ENCODE assay signal across 9 cellular contexts in the genomic region with DNA sequence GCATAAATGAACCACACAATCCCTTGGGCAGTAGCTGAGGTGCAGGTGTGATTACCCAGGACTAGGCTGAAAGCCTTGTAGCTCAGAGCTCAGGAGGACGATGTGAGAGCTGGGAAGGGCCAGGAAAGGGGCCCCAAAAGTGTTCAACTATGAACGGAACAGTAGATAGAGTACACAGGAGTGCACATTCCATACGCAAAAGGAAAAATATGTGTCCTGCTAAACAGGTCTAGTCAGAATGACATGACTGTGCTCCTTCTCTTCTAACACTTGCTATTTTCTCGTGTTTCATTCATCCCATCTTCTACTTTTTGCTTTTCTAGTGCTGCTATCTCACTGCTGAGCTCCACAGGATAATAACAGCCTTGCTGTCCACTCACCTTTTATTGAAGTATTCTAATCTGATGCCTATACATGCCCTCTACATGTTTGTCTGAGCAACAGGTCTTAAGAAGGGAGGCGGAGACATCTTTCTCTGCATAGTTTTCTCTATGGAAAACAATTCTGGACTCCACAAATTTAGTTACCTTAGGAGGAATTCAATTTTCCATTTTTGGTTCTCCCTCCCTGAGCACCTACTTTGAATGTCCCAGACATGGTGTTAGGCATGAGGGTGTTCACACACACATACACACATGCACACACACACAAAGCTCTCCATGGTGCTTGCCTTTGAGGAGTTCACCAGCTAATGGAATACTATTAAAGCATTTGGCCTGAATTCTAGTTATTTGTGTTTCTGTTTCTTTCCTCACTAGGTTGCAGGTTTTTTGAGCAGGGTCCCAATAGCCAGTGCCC. TPM values are rescaled to one million over a fixed set of nuclear protein-coding genes. Genes with fewer than 3 reads are reported as not detected.
DNase-seq lines count a peak whose midpoint lies in the region; ATAC-seq and TF ChIP-seq lines count a peak whose summit lies in the region.
"Had no signal": no experiment of that assay in that cellular context is flagged by ENCODE, and none has a peak within 500 bp of the region (broad histone marks: within the 10 kb centered on the region; RNA-seq: fewer than 3 reads in every experiment).

No MANE protein-coding gene starts in this region.

- POLR2A ChIA-PET in activated CD8-positive, alpha-beta T cell treated with anti-CD3 and anti-CD28 coated beads, Interleukin-2, amount 10 ng/mL, durations not matched to agents 7 days and 5 days (lab: Charles Lee), result no interaction called here
- POLR2A ChIA-PET in activated CD8-positive, alpha-beta T cell treated with anti-CD3 and anti-CD28 coated beads for 36 hours (lab: Charles Lee), result interaction anchor here (0.8 to 1.4 kb wide), 2 partner anchors 20 to 85 kb away, joined by 3 to 6 read pairs; no protein-coding TSS in a partner anchor
- POLR2A ChIA-PET in activated CD4-positive, alpha-beta memory T cell treated with anti-CD3 and anti-CD28 coated beads, Interleukin-2, amount 10 ng/mL, durations not matched to agents 7 days and 5 days (lab: Charles Lee), result interaction anchor here (0.9 to 2.0 kb wide), 4 partner anchors 14 to 57 kb away, joined by 3 to 7 read pairs (median 4); no protein-coding TSS in a partner anchor

- no peaks in the 10 kb centered on the region for H3K9me3 ChIP-seq in stomach smooth muscle (ENCODE audit: control insufficient read depth in 2 of 2, low read length in 2 of 2)

- peak overlapping the region; percentile 22 to 54 for H3K4me3 ChIP-seq in stomach smooth muscle (ENCODE audit: low read length in 2 of 2)

- CTCF ChIA-PET in activated CD8-positive, alpha-beta T cell treated with anti-CD3 and anti-CD28 coated beads, Interleukin-2, amount 10 ng/mL, durations not matched to agents 7 days and 5 days (lab: Charles Lee), result interaction anchor here (0.7 to 28.9 kb wide), 8 partner anchors 2 to 108 kb away, joined by 3 to 1011 read pairs (median 4); a partner anchor contains a TSS
- CTCF ChIA-PET in activated CD8-positive, alpha-beta T cell treated with anti-CD3 and anti-CD28 coated beads for 36 hours (lab: Charles Lee), result interaction anchor here (0.9 to 10.8 kb wide), 4 partner anchors 22 to 57 kb away, joined by 3 to 121 read pairs (median 14); a partner anchor contains a TSS
- CTCF ChIA-PET in activated CD4-positive, alpha-beta memory T cell treated with anti-CD3 and anti-CD28 coated beads, Interleukin-2, amount 10 ng/mL, durations not matched to agents 7 days and 5 days (lab: Charles Lee), result interaction anchor here (1.2 to 3.2 kb wide), 8 partner anchors 10 to 81 kb away, joined by 3 to 24 read pairs (median 3); a partner anchor contains a TSS

- intact Hi-C loops in activated CD8-positive, alpha-beta T cell treated with anti-CD3 and anti-CD28 coated beads for 36 hours (cut with micrococcal nuclease), result no loop called here

- H3K9me3 Mint-ChIP-seq in activated CD8-positive, alpha-beta T cell treated with anti-CD3 and anti-CD28 coated beads, Interleukin-2, amount 10 ng/mL, durations not matched to agents 7 days and 5 days (ENCODE audit: insufficient read depth), result no peaks in the 10 kb centered on the region
- H3K9me3 Mint-ChIP-seq in activated CD8-positive, alpha-beta T cell treated with anti-CD3 and anti-CD28 coated beads for 36 hours, result no peaks in the 10 kb centered on the region
- H3K9me3 Mint-ChIP-seq in activated CD4-positive, alpha-beta memory T cell treated with anti-CD3 and anti-CD28 coated beads, Interleukin-2, amount 10 ng/mL, durations not matched to agents 7 days and 5 days, result no peaks in the 10 kb centered on the region

- peak overlapping the region; percentile 99 for H3K27ac ChIP-seq in foreskin keratinocyte
- H3K27ac ChIP-seq in stomach smooth muscle (ENCODE audit: low read length), result peak overlapping the region; percentile 49

- H3K4me1 ChIP-seq in foreskin keratinocyte, result peaks cover 14% of the 10 kb centered on the region
- peaks cover 51% of the 10 kb centered on the region for H3K4me1 ChIP-seq in stomach smooth muscle (ENCODE audit: control insufficient read depth, insufficient read depth, low read length)

- H3K9ac ChIP-seq in stomach smooth muscle (ENCODE audit: low read length in 2 of 2), result peak overlapping the region in 1 of 2 donors; percentile 1

- DNase-seq in activated CD8-positive, alpha-beta T cell treated with anti-CD3 and anti-CD28 coated beads, Interleukin-2, amount 10 ng/mL, durations not matched to agents 7 days and 5 days, result no peak
- DNase-seq in activated CD8-positive, alpha-beta T cell treated with anti-CD3 and anti-CD28 coated beads for 36 hours, result no peak
- no peak for DNase-seq in activated CD4-positive, alpha-beta memory T cell treated with anti-CD3 and anti-CD28 coated beads, Interleukin-2, amount 10 ng/mL, durations not matched to agents 7 days and 5 days
- peak; percentile 39 to 69 for DNase-seq in foreskin keratinocyte
- no peak for DNase-seq in stimulated activated CD4-positive, alpha-beta T cell treated with anti-CD3 and anti-CD28 coated beads, Interleukin-15, amount 100 ng/mL, for 24 hours
- no peak for DNase-seq in NCI-H2029 (lab: John Stamatoyannopoulos, UW)
- DNase-seq: Kasumi-1 had no signal

- peak overlapping the region; percentile 99 for H3K4me3 Mint-ChIP-seq in activated CD8-positive, alpha-beta T cell treated with anti-CD3 and anti-CD28 coated beads, Interleukin-2, amount 10 ng/mL, durations not matched to agents 7 days and 5 days
- H3K4me3 Mint-ChIP-seq in activated CD8-positive, alpha-beta T cell treated with anti-CD3 and anti-CD28 coated beads for 36 hours, result no peak overlapping the region
- peak overlapping the region; percentile 37 for H3K4me3 Mint-ChIP-seq in activated CD4-positive, alpha-beta memory T cell treated with anti-CD3 and anti-CD28 coated beads, Interleukin-2, amount 10 ng/mL, durations not matched to agents 7 days and 5 days

- H3K27me3 ChIP-seq in foreskin keratinocyte (no peaks in the 10 kb centered on the region), stomach smooth muscle (ENCODE audit: control insufficient read depth in 1 of 2, insufficient read depth in 2 of 2, low read length in 2 of 2) (no peaks in the 10 kb centered on the region)

- no peaks in the 10 kb centered on the region for H3K27me3 Mint-ChIP-seq in activated CD8-positive, alpha-beta T cell treated with anti-CD3 and anti-CD28 coated beads, Interleukin-2, amount 10 ng/mL, durations not matched to agents 7 days and 5 days (ENCODE audit: low read depth)
- H3K27me3 Mint-ChIP-seq in activated CD8-positive, alpha-beta T cell treated with anti-CD3 and anti-CD28 coated beads for 36 hours, result no peaks in the 10 kb centered on the region
- no peaks in the 10 kb centered on the region for H3K27me3 Mint-ChIP-seq in activated CD4-positive, alpha-beta memory T cell treated with anti-CD3 and anti-CD28 coated beads, Interleukin-2, amount 10 ng/mL, durations not matched to agents 7 days and 5 days

- peaks cover 78% of the 10 kb centered on the region for H3K4me1 Mint-ChIP-seq in activated CD8-positive, alpha-beta T cell treated with anti-CD3 and anti-CD28 coated beads, Interleukin-2, amount 10 ng/mL, durations not matched to agents 7 days and 5 days (ENCODE audit: low read depth)
- peaks cover 78% of the 10 kb centered on the region for H3K4me1 Mint-ChIP-seq in activated CD8-positive, alpha-beta T cell treated with anti-CD3 and anti-CD28 coated beads for 36 hours (ENCODE audit: low read depth)
- peaks cover 82% of the 10 kb centered on the region for H3K4me1 Mint-ChIP-seq in activated CD4-positive, alpha-beta memory T cell treated with anti-CD3 and anti-CD28 coated beads, Interleukin-2, amount 10 ng/mL, durations not matched to agents 7 days and 5 days

- H3K27ac Mint-ChIP-seq in activated CD8-positive, alpha-beta T cell treated with anti-CD3 and anti-CD28 coated beads, Interleukin-2, amount 10 ng/mL, durations not matched to agents 7 days and 5 days, result peak overlapping the region; percentile 35
- no peak overlapping the region for H3K27ac Mint-ChIP-seq in activated CD8-positive, alpha-beta T cell treated with anti-CD3 and anti-CD28 coated beads for 36 hours
- H3K27ac Mint-ChIP-seq in activated CD4-positive, alpha-beta memory T cell treated with anti-CD3 and anti-CD28 coated beads, Interleukin-2, amount 10 ng/mL, durations not matched to agents 7 days and 5 days, result peak overlapping the region; percentile 71

- peaks cover 70% of the 10 kb centered on the region for H3K36me3 Mint-ChIP-seq in activated CD8-positive, alpha-beta T cell treated with anti-CD3 and anti-CD28 coated beads, Interleukin-2, amount 10 ng/mL, durations not matched to agents 7 days and 5 days (ENCODE audit: low read depth)
- H3K36me3 Mint-ChIP-seq in activated CD8-positive, alpha-beta T cell treated with anti-CD3 and anti-CD28 coated beads for 36 hours (ENCODE audit: low read depth), result peaks cover 47% of the 10 kb centered on the region
- H3K36me3 Mint-ChIP-seq in activated CD4-positive, alpha-beta memory T cell treated with anti-CD3 and anti-CD28 coated beads, Interleukin-2, amount 10 ng/mL, durations not matched to agents 7 days and 5 days (ENCODE audit: low read depth), result peaks cover 67% of the 10 kb centered on the region

- H3K36me3 ChIP-seq in stomach smooth muscle (ENCODE audit: control insufficient read depth in 2 of 2, insufficient read depth in 2 of 2, low read length in 2 of 2), result peaks cover 6 to 7% of the 10 kb centered on the region in 2 donors

- no peak for TF ChIP-seq CTCF in activated CD8-positive, alpha-beta T cell treated with anti-CD3 and anti-CD28 coated beads for 36 hours (IDR thresholded peaks at IDR 0.05)
- no peak for TF ChIP-seq CTCF in foreskin keratinocyte (conservative IDR thresholded peaks at IDR 0.05)

- ATAC-seq in activated CD8-positive, alpha-beta T cell treated with anti-CD3 and anti-CD28 coated beads, Interleukin-2, amount 10 ng/mL, durations not matched to agents 7 days and 5 days, result no peak
- ATAC-seq in activated CD8-positive, alpha-beta T cell treated with anti-CD3 and anti-CD28 coated beads for 36 hours, result no peak
- no peak for ATAC-seq in foreskin keratinocyte
- no peak for ATAC-seq in GM21423 (IDR thresholded peaks at IDR 0.05; ENCODE audit: unreplicated experiment)

RNA-seq across cellular contexts. Expression of a gene that starts 3.4 kb away (rescaled TPM):
- 100 to 1,000 TPM; 540 to 571 TPM for total RNA-seq in activated CD8-positive, alpha-beta T cell treated with anti-CD3 and anti-CD28 coated beads, Interleukin-2, amount 10 ng/mL, durations not matched to agents 7 days and 5 days
- 100 to 1,000 TPM; 208 to 220 TPM for total RNA-seq in activated CD8-positive, alpha-beta T cell treated with anti-CD3 and anti-CD28 coated beads for 36 hours
- 100 to 1,000 TPM; 631 to 641 TPM for total RNA-seq in activated CD4-positive, alpha-beta memory T cell treated with anti-CD3 and anti-CD28 coated beads, Interleukin-2, amount 10 ng/mL, durations not matched to agents 7 days and 5 days
- 1,585 and 1,601 TPM in 2 replicates for total RNA-seq in foreskin keratinocyte
- polyA plus RNA-seq in foreskin keratinocyte, result 2,964 and 3,214 TPM in 2 replicates

RNA-seq across cellular contexts. Expression of a gene that starts 46.5 kb away (rescaled TPM):
- total RNA-seq in activated CD8-positive, alpha-beta T cell treated with anti-CD3 and anti-CD28 coated beads, Interleukin-2, amount 10 ng/mL, durations not matched to agents 7 days and 5 days, result 100 to 1,000 TPM; 269 to 293 TPM
- total RNA-seq in activated CD8-positive, alpha-beta T cell treated with anti-CD3 and anti-CD28 coated beads for 36 hours, result 100 to 1,000 TPM; 131 to 144 TPM
- total RNA-seq in activated CD4-positive, alpha-beta memory T cell treated with anti-CD3 and anti-CD28 coated beads, Interleukin-2, amount 10 ng/mL, durations not matched to agents 7 days and 5 days, result 100 to 1,000 TPM; 504 to 539 TPM
- 3,510 and 4,063 TPM in 2 replicates for total RNA-seq in foreskin keratinocyte
- 7,478 and 9,136 TPM in 2 replicates for polyA plus RNA-seq in foreskin keratinocyte

Comparison
In these comparisons a context has a peak if more than half of its experiments do, and no peak if none do; other contexts are left out.
1. DNase-seq: peak in foreskin keratinocyte (2 of 2); none in activated CD8-positive, alpha-beta T cell treated with anti-CD3 and anti-CD28 coated beads, Interleukin-2, amount 10 ng/mL, durations not matched to agents 7 days and 5 days (single experiment), activated CD8-positive, alpha-beta T cell treated with anti-CD3 and anti-CD28 coated beads for 36 hours (single experiment), activated CD4-positive, alpha-beta memory T cell treated with anti-CD3 and anti-CD28 coated beads, Interleukin-2, amount 10 ng/mL, durations not matched to agents 7 days and 5 days (single experiment), stimulated activated CD4-positive, alpha-beta T cell treated with anti-CD3 and anti-CD28 coated beads, Interleukin-15, amount 100 ng/mL, for 24 hours (single experiment) and NCI-H2029 (single experiment).